Comparison of ENCODE assay signal across 22 cellular contexts in the genomic region with DNA sequence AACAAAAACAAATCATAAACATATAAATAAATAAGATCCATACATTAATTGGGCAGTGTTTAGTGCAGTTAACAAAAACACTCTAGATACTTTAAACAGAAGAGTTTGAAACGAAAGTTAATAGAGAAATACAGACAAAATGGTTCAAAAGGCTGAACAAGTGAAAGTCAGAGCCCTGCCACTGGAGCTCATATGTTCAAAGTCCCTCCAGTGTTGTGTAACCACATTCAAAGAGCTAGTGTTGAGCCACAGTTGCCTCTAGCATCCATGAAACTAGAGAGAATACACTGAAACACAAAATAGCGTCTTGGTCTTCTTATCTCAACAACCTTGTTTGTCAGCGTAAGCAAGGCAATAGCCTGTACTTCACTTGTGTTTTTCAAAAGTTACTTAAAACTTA.
DNase-seq lines count a peak whose midpoint lies in the region; ATAC-seq, FAIRE-seq and TF ChIP-seq lines count a peak whose summit lies in the region.
"Had no signal": no experiment of that assay in that cellular context is flagged by ENCODE, and none has a peak within 500 bp of the region (broad histone marks: within the 10 kb centered on the region; RNA-seq: fewer than 3 reads in every experiment).

No MANE protein-coding gene starts in this region.

- H3K9ac ChIP-seq in endodermal cell (ENCODE audit: extremely low read depth, low read length, poor library complexity, severe bottlenecking) (no peak overlapping the region), HepG2 (ENCODE audit: insufficient read depth, low read depth, low read length) (no peak overlapping the region), mesendoderm (ENCODE audit: low read length) (peak overlapping the region; percentile 18)
- H3K9ac ChIP-seq: BLaER1 had no signal

- H2AFZ ChIP-seq in HepG2 (ENCODE audit: low read length): no peak overlapping the region

- no peaks in the 10 kb centered on the region for H4K20me1 ChIP-seq in HepG2 (ENCODE audit: insufficient read depth, low read length)
- H4K20me1 ChIP-seq: BLaER1 had no signal

- H3K23ac ChIP-seq in mesendoderm (ENCODE audit: low read length): no peak overlapping the region

- POLR2A ChIA-PET in HepG2 (lab: Yijun Ruan, JAX): no interaction called here

- no peak overlapping the region for H3K4ac ChIP-seq in mesendoderm (ENCODE audit: low read depth, low read length)

- H3K56ac ChIP-seq in mesendoderm (ENCODE audit: low read length): peak overlapping the region; percentile 54

- no peaks in the 10 kb centered on the region for H3K9me3 Mint-ChIP-seq in endodermal cell
- H3K9me3 Mint-ChIP-seq: HFFc6 had no signal

- H3K27me3 ChIP-seq in endodermal cell (ENCODE audit: control insufficient read depth, insufficient read depth, low read length, poor library complexity, severe bottlenecking) (no peaks in the 10 kb centered on the region), HepG2 (ENCODE audit: control insufficient read depth in 1 of 2, insufficient read depth in 2 of 2, low read length in 2 of 2) (no peaks in the 10 kb centered on the region), mesendoderm (ENCODE audit: insufficient read depth, low read length, poor library complexity) (no peaks in the 10 kb centered on the region), vagina (no peaks in the 10 kb centered on the region)
- H3K27me3 ChIP-seq: BLaER1 had no signal

- in situ Hi-C loops in HepG2 (cut with HindIII; ENCODE audit: extremely low pct_ligation_motif_present, low pct_unique_long_range_greater_than_20kb): no loop called here

- peak; percentile 53; the same call in 1 of the 3 replicates for ATAC-seq in HepG2
- ATAC-seq: HCT116 had no signal

- H4K8ac ChIP-seq in mesendoderm (ENCODE audit: low read depth, low read length): no peak overlapping the region

- DNase-seq in HuH-7 (ENCODE audit: low spot score) (peak; percentile 23), endodermal cell (no peak), HepG2 (ENCODE audit: low spot score) (peak; percentile 24), mesendoderm (no peak), head of caudate nucleus (no peak), vagina (ENCODE audit: extremely low spot score in 2 of 2) (no peak)
- DNase-seq in stimulated activated CD4-positive, alpha-beta T cell treated with anti-CD3 and anti-CD28 coated beads, Interleukin-1b, Interleukin-23, amount 100 ng/mL, for 48 hours: no peak
- no peak for DNase-seq in activated naive CD4-positive, alpha-beta T cell (lab: John Stamatoyannopoulos, UW)
- DNase-seq: 8988T; CD4-positive, alpha-beta memory T cell; DMS153; DMS79; GDM1; GOT3; H7; HFFc6 had no signal

- no peak for TF ChIP-seq RAD21 in HepG2 (CRISPR knock-in tag; IDR thresholded peaks at IDR 0.05)

- H3K4me1 ChIP-seq in endodermal cell (ENCODE audit: control insufficient read depth, insufficient read depth, low read length) (peaks cover 28% of the 10 kb centered on the region), HepG2 (ENCODE audit: insufficient read depth, low read length) (no peaks in the 10 kb centered on the region), mesendoderm (ENCODE audit: control insufficient read depth, low read depth, low read length) (peaks cover 13% of the 10 kb centered on the region), vagina (no peaks in the 10 kb centered on the region)
- H3K4me1 ChIP-seq: BLaER1 had no signal

- H3K79me2 ChIP-seq in HepG2 (ENCODE audit: insufficient read depth, low read length) (no peaks in the 10 kb centered on the region), mesendoderm (ENCODE audit: control insufficient read depth, insufficient read depth, low read length) (peaks cover 9% of the 10 kb centered on the region)

- H3K36me3 ChIP-seq in endodermal cell (ENCODE audit: control insufficient read depth, insufficient read depth, low read length) (no peaks in the 10 kb centered on the region), HepG2 (replicated peaks in 1 of 2; ENCODE audit: control insufficient read depth in 1 of 2, insufficient read depth in 2 of 2, low read length in 2 of 2) (no peaks in the 10 kb centered on the region), mesendoderm (ENCODE audit: control insufficient read depth, insufficient read depth, low read length) (no peaks in the 10 kb centered on the region), vagina (no peaks in the 10 kb centered on the region)
- H3K36me3 ChIP-seq: BLaER1 had no signal

- H3K18ac ChIP-seq in mesendoderm (ENCODE audit: low read length): no peak overlapping the region

- TF ChIP-seq CTCF in endodermal cell (conservative IDR thresholded peaks at IDR 0.05) (no peak), HepG2 (CRISPR knock-in tag; IDR thresholded peaks at IDR 0.05) (no peak), vagina (IDR thresholded peaks at IDR 0.05) (no peak)

- peaks cover 63% of the 10 kb centered on the region for H3K4me1 Mint-ChIP-seq in endodermal cell
- H3K4me1 Mint-ChIP-seq: CD14-positive monocyte; CD4-positive, alpha-beta memory T cell; IgD-negative memory B cell had no signal

- H3K27ac Mint-ChIP-seq in endodermal cell: peak overlapping the region; percentile 41
- H3K27ac Mint-ChIP-seq: CD14-positive monocyte; CD4-positive, alpha-beta memory T cell; HFFc6; IgD-negative memory B cell had no signal

- H3K4me2 ChIP-seq in HepG2 (ENCODE audit: low read depth, low read length) (peak overlapping the region; percentile 16; the same call in 1 of the 2 replicates), mesendoderm (ENCODE audit: low read length) (peak overlapping the region; percentile 29)
- H3K4me2 ChIP-seq: BLaER1 had no signal

- H3K79me1 ChIP-seq in mesendoderm (ENCODE audit: low read length): peaks cover 3% of the 10 kb centered on the region

- H3K4me3 Mint-ChIP-seq in endodermal cell: no peak overlapping the region
- H3K4me3 Mint-ChIP-seq: CD14-positive monocyte; CD4-positive, alpha-beta memory T cell; HFFc6; IgD-negative memory B cell had no signal

- 90 to 94% methylated on average over 3 of the region's 3 CpGs for WGBS in endodermal cell (ENCODE audit: insufficient coverage in 1 of 2, insufficient read length in 1 of 2), 2 experiments
- 5% methylated on average over 3 of the region's 3 CpGs for WGBS in HepG2 (ENCODE audit: low lambda C conversion rate)
- no CpG with 5 or more reads among the region's 3 CpGs for WGBS in mesendoderm (ENCODE audit: extremely low coverage, insufficient coverage, low lambda C conversion rate)

- BruUV-seq in HepG2 (replicated peaks; lab: Mats Ljungman, UMichigan): no TSS peak

- no peak overlapping the region for H2AK5ac ChIP-seq in mesendoderm (ENCODE audit: low read length)

- TF ChIP-seq EP300 in HepG2 (IDR thresholded peaks at IDR 0.05; ENCODE audit: low read depth in 2 of 2, low read length in 2 of 2) (no peak), HepG2 (CRISPR knock-in tag; IDR thresholded peaks at IDR 0.05; ENCODE audit: borderline replicate concordance) (no peak)

- CTCF ChIA-PET in HepG2 (lab: Yijun Ruan, JAX; ENCODE audit: low intra/inter-chr PET ratio, low total read pairs): no interaction called here

- no peak overlapping the region for H4K5ac ChIP-seq in mesendoderm (ENCODE audit: low read length)

- peak; percentile 18 for FAIRE-seq in HepG2 (lab: Jason Lieb, UNC)
- FAIRE-seq: GM18507, HTR-8/SVneo had no signal

- intact Hi-C loops in HepG2 (cut with micrococcal nuclease; ENCODE audit: unreplicated experiment): no loop called here
- intact Hi-C loops in head of caudate nucleus (cut with DNase I): no loop called here
- intact Hi-C loops in vagina (cut with DNase I): no loop called here

- H3K27ac ChIP-seq in endodermal cell (ENCODE audit: low read depth, low read length): no peak overlapping the region
- H3K27ac ChIP-seq in HepG2 (ENCODE audit: extremely low read length, insufficient read depth, low read length): no peak overlapping the region
- H3K27ac ChIP-seq in mesendoderm (ENCODE audit: low read depth, low read length): peak overlapping the region; percentile 43
- H3K27ac ChIP-seq in vagina: no peak overlapping the region
- H3K27ac ChIP-seq: BLaER1 had no signal

- H3K9me3 ChIP-seq in endodermal cell (ENCODE audit: control insufficient read depth, low read length) (no peaks in the 10 kb centered on the region), HepG2 (ENCODE audit: low read length) (peaks cover 67% of the 10 kb centered on the region), vagina (no peaks in the 10 kb centered on the region)
- H3K9me3 ChIP-seq: BLaER1 had no signal

- H2BK5ac ChIP-seq in mesendoderm (ENCODE audit: low read length): no peak overlapping the region

- H3K4me3 ChIP-seq in endodermal cell (ENCODE audit: low read length) (no peak overlapping the region), HepG2 (replicated peaks in 1 of 3; ENCODE audit: insufficient read depth in 1 of 3, low read depth in 2 of 3, low read length in 3 of 3) (no peak overlapping the region), mesendoderm (ENCODE audit: low read length) (no peak overlapping the region), vagina (no peak overlapping the region)
- H3K4me3 ChIP-seq: BLaER1 had no signal

- no peaks in the 10 kb centered on the region for H3K36me3 Mint-ChIP-seq in endodermal cell (ENCODE audit: low read depth)
- H3K36me3 Mint-ChIP-seq: CD14-positive monocyte; CD4-positive, alpha-beta memory T cell; IgD-negative memory B cell had no signal

- H3K27me3 Mint-ChIP-seq in endodermal cell (ENCODE audit: insufficient read depth): no peaks in the 10 kb centered on the region
- H3K27me3 Mint-ChIP-seq: CD4-positive, alpha-beta memory T cell; IgD-negative memory B cell had no signal

- no peak for TF ChIP-seq POLR2A in HepG2 (IDR thresholded peaks at IDR 0.05; ENCODE audit: insufficient read depth in 1 of 2, low read depth in 2 of 2, low read length in 2 of 2)
- TF ChIP-seq POLR2A in vagina (IDR thresholded peaks at IDR 0.05): no peak

- H2BK15ac ChIP-seq in mesendoderm (replicated peaks; ENCODE audit: low read depth): no peak overlapping the region

- H2BK120ac ChIP-seq in mesendoderm (ENCODE audit: low read depth, low read length): no peak overlapping the region

TF ChIP-seq in HepG2, 621 proteins besides CTCF, POLR2A, EP300 and RAD21 (continues in another document):
- TF ChIP-seq PCBP1 (IDR thresholded peaks at IDR 0.05; ENCODE audit: borderline replicate concordance, low read depth, low read length): no peak
- TF ChIP-seq ZKSCAN1 (IDR thresholded peaks at IDR 0.05; ENCODE audit: low read length): no peak
- TF ChIP-seq NCOA1 (CRISPR knock-in tag; IDR thresholded peaks at IDR 0.05): no peak

Comparison
In these comparisons a context has a peak if more than half of its experiments do, and no peak if none do; other contexts are left out.
1. DNase-seq: peak in HuH-7 (single experiment) and HepG2 (single experiment); none in endodermal cell (single experiment), mesendoderm (single experiment), head of caudate nucleus (0 of 42), stimulated activated CD4-positive, alpha-beta T cell treated with anti-CD3 and anti-CD28 coated beads, Interleukin-1b, Interleukin-23, amount 100 ng/mL, for 48 hours (single experiment), activated naive CD4-positive, alpha-beta T cell (0 of 4) and vagina (0 of 2).